ENCODE assay signal across 1 cellular context in genomic region chr7:25171516-25171915, GRCh38.
TF ChIP-seq lines count a peak whose summit lies in the region.

No MANE protein-coding gene starts in this region.

TF ChIP-seq in H1, 55 proteins besides CTCF, POLR2A, EP300 and RAD21 (continued from another document):
- TF ChIP-seq GABPA (IDR thresholded peaks at IDR 0.05; ENCODE audit: borderline replicate concordance, insufficient read depth, low read length) (no peak), CBX8 (IDR thresholded peaks at IDR 0.05; ENCODE audit: borderline replicate concordance, low read depth, low read length) (no peak), TAF7 (optimal IDR thresholded peaks at IDR 0.05; ENCODE audit: borderline replicate concordance, low read depth, low read length) (no peak), POLR2AphosphoS5 (IDR thresholded peaks at IDR 0.05; ENCODE audit: low read depth, low read length) (no peak)
